In the genomic region with DNA sequence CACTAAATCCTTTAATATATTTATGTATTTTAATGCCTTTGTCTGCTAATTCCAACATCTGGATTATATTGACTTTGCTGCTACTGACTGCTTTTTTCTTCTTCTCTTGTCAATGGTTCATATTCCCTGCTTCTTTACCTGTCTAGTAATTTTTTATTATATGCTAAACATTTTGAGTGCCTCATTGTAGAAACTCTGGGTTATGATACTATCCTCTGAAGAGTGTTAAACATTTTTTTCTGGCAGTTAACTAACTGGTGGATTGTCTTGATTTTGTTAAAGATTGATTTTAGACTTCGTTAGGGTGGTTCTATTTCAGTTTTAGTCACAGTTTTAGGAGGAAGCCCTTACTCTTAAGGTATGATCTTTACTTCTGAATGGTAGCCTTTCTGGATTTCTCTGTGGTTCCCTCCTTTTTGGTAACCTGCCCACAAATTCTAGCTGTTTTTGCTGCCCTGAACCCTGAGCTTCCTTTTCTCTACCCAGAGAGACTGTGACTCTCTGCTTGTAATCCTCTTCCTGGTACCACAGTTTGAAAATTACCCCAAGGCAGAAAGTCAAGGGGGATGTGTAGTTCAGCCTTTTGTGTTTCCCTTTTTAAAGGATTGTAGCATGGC, we compare ENCODE assay signal across 18 cellular contexts.
"Had no signal": no experiment of that assay in that cellular context is flagged by ENCODE, and none has a peak within 500 bp of the region (broad histone marks: within the 10 kb centered on the region; RNA-seq: fewer than 3 reads in every experiment).

No MANE protein-coding gene starts in this region.

- H3K9ac ChIP-seq: neural progenitor cell, parathyroid adenoma had no signal

- H3K36me3 ChIP-seq: lower lobe of right lung, neural progenitor cell, right lobe of liver, tibial artery had no signal

- ATAC-seq: left ventricle myocardium superior; lower lobe of right lung; right lobe of liver; stimulated activated naive CD8-positive, alpha-beta T cell treated with anti-CD3 and anti-CD28 coated beads, Interleukin-15, Interleukin-2, amounts not matched to agents 100 U/mL and 50 U/mL, for 24 hours had no signal

- H3K4me3 ChIP-seq: dorsolateral prefrontal cortex, lower lobe of right lung, neural progenitor cell, right lobe of liver, testis, tibial artery had no signal

- H3K27me3 ChIP-seq: neural progenitor cell, right lobe of liver, testis, tibial artery had no signal

- H3K27me3 Mint-ChIP-seq: progenitor cell of endocrine pancreas, type B pancreatic cell had no signal

- H2AFZ ChIP-seq: neural progenitor cell, parathyroid adenoma had no signal

- H3K27ac Mint-ChIP-seq: neural progenitor cell, progenitor cell of endocrine pancreas, type B pancreatic cell had no signal

- H3K4me2 ChIP-seq: neural progenitor cell had no signal

- H3K4me3 Mint-ChIP-seq: nephron, neural progenitor cell, type B pancreatic cell had no signal

- H3K79me2 ChIP-seq: parathyroid adenoma had no signal

- DNase-seq: dorsolateral prefrontal cortex; effector CD4-positive, alpha-beta T cell; head of caudate nucleus; left ventricle myocardium superior; lower lobe of right lung; right lobe of liver; small intestine; stimulated activated CD4-positive, alpha-beta T cell treated with anti-CD3 and anti-CD28 coated beads, Interleukin-15, amount 100 ng/mL, for 24 hours; stimulated activated CD4-positive, alpha-beta T cell treated with anti-CD3 and anti-CD28 coated beads, Interleukin-2, amount 100 ng/mL, for 48 hours; stimulated activated naive CD8-positive, alpha-beta T cell treated with anti-CD3 and anti-CD28 coated beads, Interleukin-15, Interleukin-2, amounts not matched to agents 100 U/mL and 50 U/mL, for 24 hours; substantia nigra; testis; tibial artery had no signal

- H3K27ac ChIP-seq: dorsolateral prefrontal cortex, lower lobe of right lung, neural progenitor cell, parathyroid adenoma, right lobe of liver, testis, tibial artery had no signal

- H3K9me3 ChIP-seq: right lobe of liver, testis, tibial artery had no signal

- H3K36me3 Mint-ChIP-seq: neural progenitor cell had no signal

- H3K4me1 ChIP-seq: parathyroid adenoma had no signal
